19 cellular contexts compared by ENCODE assay signal in genomic region chr6:95804847-95805541, GRCh38.
DNase-seq lines count a peak whose midpoint lies in the region; ATAC-seq and TF ChIP-seq lines count a peak whose summit lies in the region.
"Had no signal": no experiment of that assay in that cellular context is flagged by ENCODE, and none has a peak within 500 bp of the region (broad histone marks: within the 10 kb centered on the region; RNA-seq: fewer than 3 reads in every experiment).

No MANE protein-coding gene starts in this region.

- ATAC-seq in GM19351 (IDR thresholded peaks at IDR 0.05; ENCODE audit: unreplicated experiment): peak; percentile 87
- ATAC-seq in HG02885 (IDR thresholded peaks at IDR 0.05; ENCODE audit: poor library complexity, unreplicated experiment): peak; percentile 86
- ATAC-seq: activated naive CD8-positive, alpha-beta T cell treated with anti-CD3 and anti-CD28 coated beads, Interleukin-2, amount 50 U/mL, for 24 hours had no signal

- H3K4me3 Mint-ChIP-seq in activated CD4-positive, alpha-beta memory T cell treated with anti-CD3 and anti-CD28 coated beads for 36 hours: no peak overlapping the region
- H3K4me3 Mint-ChIP-seq: activated naive CD8-positive, alpha-beta T cell treated with anti-CD3 and anti-CD28 coated beads, Interleukin-2, amount 50 U/mL, for 24 hours had no signal

- TF ChIP-seq CTCF in GM12865 (IDR thresholded peaks at IDR 0.05; ENCODE audit: insufficient read depth, low read depth, low read length, missing control alignments): no peak

- DNase-seq in GM12865 (ENCODE audit: low read depth): peak; percentile 38
- peak; percentile 17 for DNase-seq in Jurkat, Clone E6-1 (ENCODE audit: low read depth, low spot score)
- DNase-seq in stimulated activated CD4-positive, alpha-beta T cell treated with anti-CD3 and anti-CD28 coated beads, Interleukin-12 subunit alpha, Interleukin-12 subunit beta, amount 100 ng/mL, for 4 hours: no peak
- DNase-seq in SW480 (ENCODE audit: low spot score): no peak
- DNase-seq in anterior cingulate cortex (lab: John Stamatoyannopoulos, UW): no peak
- DNase-seq in activated CD4-positive, alpha-beta memory T cell treated with anti-CD3 and anti-CD28 coated beads for 36 hours: no peak
- DNase-seq: activated CD4-positive, CD25-positive, alpha-beta regulatory T cell; activated naive CD8-positive, alpha-beta T cell treated with anti-CD3 and anti-CD28 coated beads, Interleukin-2, amount 50 U/mL, for 24 hours; cerebellar nuclear complex; H7; KG1; left ventricle myocardium inferior; NCI-H1417; NCI-H446 treated with DMSO at 0.1 percent for 48 hours; posterior cingulate gyrus; SW 1271 had no signal

- CTCF ChIA-PET in activated CD4-positive, alpha-beta memory T cell treated with anti-CD3 and anti-CD28 coated beads for 36 hours (lab: Charles Lee): no interaction called here

- intact Hi-C loops in activated CD4-positive, alpha-beta memory T cell treated with anti-CD3 and anti-CD28 coated beads for 36 hours (cut with micrococcal nuclease): no loop called here

- H3K4me1 Mint-ChIP-seq in activated CD4-positive, alpha-beta memory T cell treated with anti-CD3 and anti-CD28 coated beads for 36 hours (ENCODE audit: low read depth): no peaks in the 10 kb centered on the region
- H3K4me1 Mint-ChIP-seq: activated naive CD8-positive, alpha-beta T cell treated with anti-CD3 and anti-CD28 coated beads, Interleukin-2, amount 50 U/mL, for 24 hours had no signal

- H3K27ac Mint-ChIP-seq in activated CD4-positive, alpha-beta memory T cell treated with anti-CD3 and anti-CD28 coated beads for 36 hours: no peak overlapping the region
- H3K27ac Mint-ChIP-seq: activated naive CD8-positive, alpha-beta T cell treated with anti-CD3 and anti-CD28 coated beads, Interleukin-2, amount 50 U/mL, for 24 hours had no signal

- no peaks in the 10 kb centered on the region for H3K27me3 Mint-ChIP-seq in activated CD4-positive, alpha-beta memory T cell treated with anti-CD3 and anti-CD28 coated beads for 36 hours
- H3K27me3 Mint-ChIP-seq: activated naive CD8-positive, alpha-beta T cell treated with anti-CD3 and anti-CD28 coated beads, Interleukin-2, amount 50 U/mL, for 24 hours had no signal

- H3K4me3 ChIP-seq in GM12865 (ENCODE audit: low read depth, low read length): no peak overlapping the region
- H3K4me3 ChIP-seq in Jurkat, Clone E6-1 (ENCODE audit: low read length): no peak overlapping the region
- H3K4me3 ChIP-seq: left ventricle myocardium inferior, smooth muscle cell had no signal

- no peaks in the 10 kb centered on the region for H3K36me3 Mint-ChIP-seq in activated CD4-positive, alpha-beta memory T cell treated with anti-CD3 and anti-CD28 coated beads for 36 hours

- no peaks in the 10 kb centered on the region for H3K9me3 Mint-ChIP-seq in activated CD4-positive, alpha-beta memory T cell treated with anti-CD3 and anti-CD28 coated beads for 36 hours
- H3K9me3 Mint-ChIP-seq: activated naive CD8-positive, alpha-beta T cell treated with anti-CD3 and anti-CD28 coated beads, Interleukin-2, amount 50 U/mL, for 24 hours had no signal

- POLR2A ChIA-PET in activated CD4-positive, alpha-beta memory T cell treated with anti-CD3 and anti-CD28 coated beads for 36 hours (lab: Charles Lee): no interaction called here

Comparison
In these comparisons a context has a peak if more than half of its experiments do, and no peak if none do; other contexts are left out.
1. DNase-seq: peak in GM12865 (single experiment) and Jurkat, Clone E6-1 (single experiment); none in stimulated activated CD4-positive, alpha-beta T cell treated with anti-CD3 and anti-CD28 coated beads, Interleukin-12 subunit alpha, Interleukin-12 subunit beta, amount 100 ng/mL, for 4 hours (single experiment), SW480 (single experiment), anterior cingulate cortex (0 of 58) and activated CD4-positive, alpha-beta memory T cell treated with anti-CD3 and anti-CD28 coated beads for 36 hours (single experiment).